1 cellular context compared by ENCODE assay signal in the genomic region with DNA sequence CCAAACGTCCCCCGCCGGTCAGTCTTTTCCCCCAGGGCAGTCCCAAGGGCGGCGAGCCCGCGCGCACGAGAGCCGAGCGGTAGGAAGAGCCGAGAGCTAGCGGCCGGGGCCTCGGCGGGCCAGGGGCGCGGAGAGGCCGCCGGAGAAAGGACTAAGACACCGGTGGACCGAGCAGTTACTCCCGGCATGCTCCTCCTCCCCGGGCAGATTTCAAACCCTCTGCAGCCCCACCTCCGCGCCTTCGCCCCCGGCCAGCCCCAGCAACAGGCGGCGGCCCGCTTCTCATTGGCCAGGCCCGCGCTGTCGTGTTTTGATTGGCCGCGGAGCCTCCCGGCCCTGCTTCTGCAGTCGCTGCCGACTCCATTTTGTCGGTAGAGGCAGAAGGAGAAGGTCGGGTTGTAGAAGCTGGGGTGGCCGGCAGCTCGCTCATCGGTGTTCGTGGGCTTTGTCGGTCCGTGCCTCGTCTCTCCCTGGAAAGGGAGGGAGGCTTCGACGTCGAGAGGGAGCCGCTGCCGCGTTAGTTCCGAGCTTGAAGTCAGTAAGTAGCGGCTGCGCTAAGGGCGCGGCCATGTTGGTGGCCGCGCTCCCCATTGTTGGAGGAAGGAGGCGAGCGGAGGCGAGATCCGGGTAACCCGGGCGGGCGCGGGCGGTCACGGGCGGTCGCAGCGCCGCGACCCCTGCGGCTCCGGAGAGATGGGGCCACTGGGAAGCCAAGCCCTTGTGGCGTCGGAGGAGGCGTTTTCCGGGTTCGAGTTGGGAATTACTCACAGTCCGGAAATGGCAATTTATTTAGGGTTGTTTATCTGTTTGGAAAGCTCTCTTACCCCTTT.
TF ChIP-seq lines count a peak whose summit lies in the region.

PNRC2 (plus strand) TSS at position 368 of the 830 bp plus-strand sequence. CDS start 1,630 bp downstream, outside the sequence.

TF ChIP-seq in K562, 482 proteins besides CTCF, POLR2A, EP300 and RAD21 (continued from another document and continues in another):
- TF ChIP-seq, protein P1, sequence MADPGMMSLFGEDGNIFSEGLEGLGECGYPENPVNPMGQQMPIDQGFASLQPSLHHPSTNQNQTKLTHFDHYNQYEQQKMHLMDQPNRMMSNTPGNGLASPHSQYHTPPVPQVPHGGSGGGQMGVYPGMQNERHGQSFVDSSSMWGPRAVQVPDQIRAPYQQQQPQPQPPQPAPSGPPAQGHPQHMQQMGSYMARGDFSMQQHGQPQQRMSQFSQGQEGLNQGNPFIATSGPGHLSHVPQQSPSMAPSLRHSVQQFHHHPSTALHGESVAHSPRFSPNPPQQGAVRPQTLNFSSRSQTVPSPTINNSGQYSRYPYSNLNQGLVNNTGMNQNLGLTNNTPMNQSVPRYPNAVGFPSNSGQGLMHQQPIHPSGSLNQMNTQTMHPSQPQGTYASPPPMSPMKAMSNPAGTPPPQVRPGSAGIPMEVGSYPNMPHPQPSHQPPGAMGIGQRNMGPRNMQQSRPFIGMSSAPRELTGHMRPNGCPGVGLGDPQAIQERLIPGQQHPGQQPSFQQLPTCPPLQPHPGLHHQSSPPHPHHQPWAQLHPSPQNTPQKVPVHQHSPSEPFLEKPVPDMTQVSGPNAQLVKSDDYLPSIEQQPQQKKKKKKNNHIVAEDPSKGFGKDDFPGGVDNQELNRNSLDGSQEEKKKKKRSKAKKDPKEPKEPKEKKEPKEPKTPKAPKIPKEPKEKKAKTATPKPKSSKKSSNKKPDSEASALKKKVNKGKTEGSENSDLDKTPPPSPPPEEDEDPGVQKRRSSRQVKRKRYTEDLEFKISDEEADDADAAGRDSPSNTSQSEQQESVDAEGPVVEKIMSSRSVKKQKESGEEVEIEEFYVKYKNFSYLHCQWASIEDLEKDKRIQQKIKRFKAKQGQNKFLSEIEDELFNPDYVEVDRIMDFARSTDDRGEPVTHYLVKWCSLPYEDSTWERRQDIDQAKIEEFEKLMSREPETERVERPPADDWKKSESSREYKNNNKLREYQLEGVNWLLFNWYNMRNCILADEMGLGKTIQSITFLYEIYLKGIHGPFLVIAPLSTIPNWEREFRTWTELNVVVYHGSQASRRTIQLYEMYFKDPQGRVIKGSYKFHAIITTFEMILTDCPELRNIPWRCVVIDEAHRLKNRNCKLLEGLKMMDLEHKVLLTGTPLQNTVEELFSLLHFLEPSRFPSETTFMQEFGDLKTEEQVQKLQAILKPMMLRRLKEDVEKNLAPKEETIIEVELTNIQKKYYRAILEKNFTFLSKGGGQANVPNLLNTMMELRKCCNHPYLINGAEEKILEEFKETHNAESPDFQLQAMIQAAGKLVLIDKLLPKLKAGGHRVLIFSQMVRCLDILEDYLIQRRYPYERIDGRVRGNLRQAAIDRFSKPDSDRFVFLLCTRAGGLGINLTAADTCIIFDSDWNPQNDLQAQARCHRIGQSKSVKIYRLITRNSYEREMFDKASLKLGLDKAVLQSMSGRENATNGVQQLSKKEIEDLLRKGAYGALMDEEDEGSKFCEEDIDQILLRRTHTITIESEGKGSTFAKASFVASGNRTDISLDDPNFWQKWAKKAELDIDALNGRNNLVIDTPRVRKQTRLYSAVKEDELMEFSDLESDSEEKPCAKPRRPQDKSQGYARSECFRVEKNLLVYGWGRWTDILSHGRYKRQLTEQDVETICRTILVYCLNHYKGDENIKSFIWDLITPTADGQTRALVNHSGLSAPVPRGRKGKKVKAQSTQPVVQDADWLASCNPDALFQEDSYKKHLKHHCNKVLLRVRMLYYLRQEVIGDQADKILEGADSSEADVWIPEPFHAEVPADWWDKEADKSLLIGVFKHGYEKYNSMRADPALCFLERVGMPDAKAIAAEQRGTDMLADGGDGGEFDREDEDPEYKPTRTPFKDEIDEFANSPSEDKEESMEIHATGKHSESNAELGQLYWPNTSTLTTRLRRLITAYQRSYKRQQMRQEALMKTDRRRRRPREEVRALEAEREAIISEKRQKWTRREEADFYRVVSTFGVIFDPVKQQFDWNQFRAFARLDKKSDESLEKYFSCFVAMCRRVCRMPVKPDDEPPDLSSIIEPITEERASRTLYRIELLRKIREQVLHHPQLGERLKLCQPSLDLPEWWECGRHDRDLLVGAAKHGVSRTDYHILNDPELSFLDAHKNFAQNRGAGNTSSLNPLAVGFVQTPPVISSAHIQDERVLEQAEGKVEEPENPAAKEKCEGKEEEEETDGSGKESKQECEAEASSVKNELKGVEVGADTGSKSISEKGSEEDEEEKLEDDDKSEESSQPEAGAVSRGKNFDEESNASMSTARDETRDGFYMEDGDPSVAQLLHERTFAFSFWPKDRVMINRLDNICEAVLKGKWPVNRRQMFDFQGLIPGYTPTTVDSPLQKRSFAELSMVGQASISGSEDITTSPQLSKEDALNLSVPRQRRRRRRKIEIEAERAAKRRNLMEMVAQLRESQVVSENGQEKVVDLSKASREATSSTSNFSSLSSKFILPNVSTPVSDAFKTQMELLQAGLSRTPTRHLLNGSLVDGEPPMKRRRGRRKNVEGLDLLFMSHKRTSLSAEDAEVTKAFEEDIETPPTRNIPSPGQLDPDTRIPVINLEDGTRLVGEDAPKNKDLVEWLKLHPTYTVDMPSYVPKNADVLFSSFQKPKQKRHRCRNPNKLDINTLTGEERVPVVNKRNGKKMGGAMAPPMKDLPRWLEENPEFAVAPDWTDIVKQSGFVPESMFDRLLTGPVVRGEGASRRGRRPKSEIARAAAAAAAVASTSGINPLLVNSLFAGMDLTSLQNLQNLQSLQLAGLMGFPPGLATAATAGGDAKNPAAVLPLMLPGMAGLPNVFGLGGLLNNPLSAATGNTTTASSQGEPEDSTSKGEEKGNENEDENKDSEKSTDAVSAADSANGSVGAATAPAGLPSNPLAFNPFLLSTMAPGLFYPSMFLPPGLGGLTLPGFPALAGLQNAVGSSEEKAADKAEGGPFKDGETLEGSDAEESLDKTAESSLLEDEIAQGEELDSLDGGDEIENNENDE (IDR thresholded peaks at IDR 0.05; ENCODE audit: low read depth, low read length): no peak
- peak; percentile 78; the same call in 1 of the 2 replicates for TF ChIP-seq ZBTB26 (CRISPR knock-in tag; IDR thresholded peaks at IDR 0.05)
- no peak for TF ChIP-seq ZNF24 (IDR thresholded peaks at IDR 0.05)
- TF ChIP-seq, protein P2, sequence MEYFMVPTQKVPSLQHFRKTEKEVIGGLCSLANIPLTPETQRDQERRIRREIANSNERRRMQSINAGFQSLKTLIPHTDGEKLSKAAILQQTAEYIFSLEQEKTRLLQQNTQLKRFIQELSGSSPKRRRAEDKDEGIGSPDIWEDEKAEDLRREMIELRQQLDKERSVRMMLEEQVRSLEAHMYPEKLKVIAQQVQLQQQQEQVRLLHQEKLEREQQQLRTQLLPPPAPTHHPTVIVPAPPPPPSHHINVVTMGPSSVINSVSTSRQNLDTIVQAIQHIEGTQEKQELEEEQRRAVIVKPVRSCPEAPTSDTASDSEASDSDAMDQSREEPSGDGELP (CRISPR knock-in tag; IDR thresholded peaks at IDR 0.05; ENCODE audit: borderline replicate concordance): peak; percentile 69; the same call in 1 of the 2 replicates
- no peak for TF ChIP-seq HES1 (IDR thresholded peaks at IDR 0.05; ENCODE audit: low read depth)
- peak; percentile 66; the same call in 1 of the 2 replicates for TF ChIP-seq FOXO4 (CRISPR knock-in tag; IDR thresholded peaks at IDR 0.05)
- no peak for TF ChIP-seq MYNN (IDR thresholded peaks at IDR 0.05)
- no peak for TF ChIP-seq MYNN (CRISPR knock-in tag; IDR thresholded peaks at IDR 0.05)
- TF ChIP-seq CCNT2 (IDR thresholded peaks at IDR 0.05; ENCODE audit: borderline replicate concordance, extremely low read depth, insufficient read length, low read depth, low read length): peak; percentile 79
- no peak for TF ChIP-seq JUND (IDR thresholded peaks at IDR 0.05; ENCODE audit: borderline replicate concordance, low read depth, low read length)
- TF ChIP-seq JUND (tag; IDR thresholded peaks at IDR 0.05; ENCODE audit: borderline replicate concordance, low read depth, low read length): no peak; the same call in 2 of the 3 replicates
- peak; percentile 100 for TF ChIP-seq NFRKB (IDR thresholded peaks at IDR 0.05; ENCODE audit: low read depth)
- peak; percentile 52; the same call in 1 of the 2 replicates for TF ChIP-seq ZNF316 (IDR thresholded peaks at IDR 0.05)
- no peak for TF ChIP-seq SLC30A9 (CRISPR knock-in tag; IDR thresholded peaks at IDR 0.05)
- TF ChIP-seq NR2C1 (IDR thresholded peaks at IDR 0.05): peak; percentile 81
- TF ChIP-seq NR2C1 (tag; IDR thresholded peaks at IDR 0.05): no peak
- TF ChIP-seq CC2D1A (IDR thresholded peaks at IDR 0.05): peak; percentile 55
- peak; percentile 97 for TF ChIP-seq POLR2H (tag; IDR thresholded peaks at IDR 0.05; ENCODE audit: low read depth)
- no peak for TF ChIP-seq ZKSCAN3 (CRISPR knock-in tag; IDR thresholded peaks at IDR 0.05)
- no peak for TF ChIP-seq PTBP1 (IDR thresholded peaks at IDR 0.05; ENCODE audit: low read depth, low read length)
- TF ChIP-seq, protein P3, sequence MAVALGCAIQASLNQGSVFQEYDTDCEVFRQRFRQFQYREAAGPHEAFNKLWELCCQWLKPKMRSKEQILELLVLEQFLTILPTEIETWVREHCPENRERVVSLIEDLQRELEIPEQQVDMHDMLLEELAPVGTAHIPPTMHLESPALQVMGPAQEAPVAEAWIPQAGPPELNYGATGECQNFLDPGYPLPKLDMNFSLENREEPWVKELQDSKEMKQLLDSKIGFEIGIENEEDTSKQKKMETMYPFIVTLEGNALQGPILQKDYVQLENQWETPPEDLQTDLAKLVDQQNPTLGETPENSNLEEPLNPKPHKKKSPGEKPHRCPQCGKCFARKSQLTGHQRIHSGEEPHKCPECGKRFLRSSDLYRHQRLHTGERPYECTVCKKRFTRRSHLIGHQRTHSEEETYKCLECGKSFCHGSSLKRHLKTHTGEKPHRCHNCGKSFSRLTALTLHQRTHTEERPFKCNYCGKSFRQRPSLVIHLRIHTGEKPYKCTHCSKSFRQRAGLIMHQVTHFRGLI (CRISPR knock-in tag; IDR thresholded peaks at IDR 0.05): no peak
- TF ChIP-seq KLF16 (IDR thresholded peaks at IDR 0.05): no peak
- no peak for TF ChIP-seq NR4A1 (CRISPR knock-in tag; IDR thresholded peaks at IDR 0.05)
- TF ChIP-seq NR4A1 (tag; IDR thresholded peaks at IDR 0.05): peak; percentile 66
- TF ChIP-seq ILK (tag; IDR thresholded peaks at IDR 0.05; ENCODE audit: borderline replicate concordance, low read depth): no peak
- TF ChIP-seq MCM2 (IDR thresholded peaks at IDR 0.05; ENCODE audit: low read depth): no peak
- no peak for TF ChIP-seq ZKSCAN1 (IDR thresholded peaks at IDR 0.05; ENCODE audit: low read depth, low read length)
- TF ChIP-seq, protein P4, sequence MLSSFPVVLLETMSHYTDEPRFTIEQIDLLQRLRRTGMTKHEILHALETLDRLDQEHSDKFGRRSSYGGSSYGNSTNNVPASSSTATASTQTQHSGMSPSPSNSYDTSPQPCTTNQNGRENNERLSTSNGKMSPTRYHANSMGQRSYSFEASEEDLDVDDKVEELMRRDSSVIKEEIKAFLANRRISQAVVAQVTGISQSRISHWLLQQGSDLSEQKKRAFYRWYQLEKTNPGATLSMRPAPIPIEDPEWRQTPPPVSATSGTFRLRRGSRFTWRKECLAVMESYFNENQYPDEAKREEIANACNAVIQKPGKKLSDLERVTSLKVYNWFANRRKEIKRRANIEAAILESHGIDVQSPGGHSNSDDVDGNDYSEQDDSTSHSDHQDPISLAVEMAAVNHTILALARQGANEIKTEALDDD (IDR thresholded peaks at IDR 0.05): no peak
- no peak for TF ChIP-seq TCF3 (CRISPR knock-in tag; IDR thresholded peaks at IDR 0.05)
- TF ChIP-seq RBFOX2 (IDR thresholded peaks at IDR 0.05; ENCODE audit: low read depth, low read length): peak; percentile 99
- 0 out of 2 replicates have a peak, but pooled peaks have one; percentile 9 for TF ChIP-seq ETV5 (CRISPR knock-in tag; IDR thresholded peaks at IDR 0.05; ENCODE audit: low read depth)
- TF ChIP-seq ZNF561 (CRISPR knock-in tag; conservative IDR thresholded peaks at IDR 0.05): no peak
- TF ChIP-seq HCFC1 (IDR thresholded peaks at IDR 0.05; ENCODE audit: low read depth, low read length): peak; percentile 66; the same call in 1 of the 2 replicates
- TF ChIP-seq SMAD2 (IDR thresholded peaks at IDR 0.05; ENCODE audit: low read depth, low read length): no peak
- TF ChIP-seq ZBTB12 (CRISPR knock-in tag; IDR thresholded peaks at IDR 0.05): no peak
- TF ChIP-seq ZBTB34 (CRISPR knock-in tag; IDR thresholded peaks at IDR 0.05): no peak
